Comparison of ENCODE assay signal across 14 cellular contexts in genomic region chr1:116586741-116587143, GRCh38. TPM values are rescaled to one million over a fixed set of nuclear protein-coding genes. Genes with fewer than 3 reads are reported as not detected.
DNase-seq lines count a peak whose midpoint lies in the region; ATAC-seq and TF ChIP-seq lines count a peak whose summit lies in the region.
"Had no signal": no experiment of that assay in that cellular context is flagged by ENCODE, and none has a peak within 500 bp of the region (broad histone marks: within the 10 kb centered on the region; RNA-seq: fewer than 3 reads in every experiment).

No MANE protein-coding gene starts in this region.

- no peaks in the 10 kb centered on the region for H3K9me3 Mint-ChIP-seq in nephron
- H3K9me3 Mint-ChIP-seq: CD8-positive, alpha-beta memory T cell; natural killer cell treated with Interleukin-12 subunit alpha and Interleukin-12 subunit beta and Interleukin-15 and Interleukin-18, amount 100 ng/mL, for 72 hours had no signal

- H3K4me1 Mint-ChIP-seq in nephron, result peaks cover 24% of the 10 kb centered on the region
- H3K4me1 Mint-ChIP-seq: CD8-positive, alpha-beta memory T cell had no signal

- no peaks in the 10 kb centered on the region for H3K27me3 ChIP-seq in OCI-LY3 (ENCODE audit: low read depth, low read length)
- no peaks in the 10 kb centered on the region for H3K27me3 ChIP-seq in psoas muscle (ENCODE audit: insufficient read depth in 3 of 3, low read length in 2 of 3)

- intact Hi-C loops in psoas muscle (cut with DNase I), result no loop called here

- H3K27ac Mint-ChIP-seq in nephron, result peak overlapping the region in 2 of 3 experiments; percentile 5 to 25

- H3K79me2 ChIP-seq in OCI-LY3 (ENCODE audit: low read length), result no peaks in the 10 kb centered on the region

- peak overlapping the region; percentile 73; the same call in 1 of the 2 replicates for H3K9ac ChIP-seq in OCI-LY3 (ENCODE audit: low read length)

- no peak overlapping the region for H2AFZ ChIP-seq in OCI-LY3 (ENCODE audit: low read depth, low read length)

- no peak for TF ChIP-seq CTCF in OCI-LY3 (IDR thresholded peaks at IDR 0.05; ENCODE audit: low read depth, low read length)
- no peak for TF ChIP-seq CTCF in nephron (IDR thresholded peaks at IDR 0.05; ENCODE audit: unreplicated experiment in 3 of 3)
- no peak for TF ChIP-seq CTCF in psoas muscle (IDR thresholded peaks at IDR 0.05)

- H3K27ac ChIP-seq in OCI-LY3 (ENCODE audit: low read length), result peak overlapping the region; percentile 96
- H3K27ac ChIP-seq in psoas muscle, result no peak overlapping the region
- H3K27ac ChIP-seq: thoracic aorta, VCaP had no signal

- H3K4me1 ChIP-seq in OCI-LY3 (ENCODE audit: low read length) (peaks cover 52% of the 10 kb centered on the region), psoas muscle (no peaks in the 10 kb centered on the region)

- H3K36me3 ChIP-seq in OCI-LY3 (replicated peaks; ENCODE audit: low read depth, low read length) (peaks cover 27% of the 10 kb centered on the region), psoas muscle (ENCODE audit: insufficient read depth in 1 of 2, low read depth in 1 of 2) (no peaks in the 10 kb centered on the region)
- H3K36me3 ChIP-seq: thoracic aorta had no signal

- DNase-seq in psoas muscle, result no peak
- DNase-seq in hypothalamus (lab: John Stamatoyannopoulos, UW), result no peak
- no peak for DNase-seq in T-helper 2 cell
- no peak for DNase-seq in stimulated activated CD4-positive, alpha-beta T cell treated with anti-CD3 and anti-CD28 coated beads, Interleukin-4, amount 100 ng/mL, for 4 hours
- DNase-seq: activated gamma-delta T cell treated with Interleukin-2 at 50 U/mL for 16 hours; CD8-positive, alpha-beta memory T cell; NCI-H1092 treated with DMSO at 0.1 percent for 48 hours had no signal

- H3K9me3 ChIP-seq in OCI-LY3 (ENCODE audit: insufficient read depth, low read length) (no peaks in the 10 kb centered on the region), psoas muscle (no peaks in the 10 kb centered on the region)
- H3K9me3 ChIP-seq: thoracic aorta had no signal

- no peak overlapping the region for H3K4me3 Mint-ChIP-seq in nephron
- H3K4me3 Mint-ChIP-seq: CD8-positive, alpha-beta memory T cell; natural killer cell treated with Interleukin-12 subunit alpha and Interleukin-12 subunit beta and Interleukin-15 and Interleukin-18, amount 100 ng/mL, for 72 hours had no signal

- H3K36me3 Mint-ChIP-seq in nephron (ENCODE audit: low read depth), result no peaks in the 10 kb centered on the region
- H3K36me3 Mint-ChIP-seq: CD8-positive, alpha-beta memory T cell; natural killer cell treated with Interleukin-12 subunit alpha and Interleukin-12 subunit beta and Interleukin-15 and Interleukin-18, amount 100 ng/mL, for 72 hours had no signal

- WGBS in psoas muscle, 3 donors, result 53 to 70% (median 62%) methylated on average over 3 of the region's 3 CpGs

- H3K4me2 ChIP-seq in OCI-LY3 (ENCODE audit: low read length), result peak overlapping the region; percentile 63

- ATAC-seq in GM18907 (IDR thresholded peaks at IDR 0.05; ENCODE audit: unreplicated experiment), result peak; percentile 75
- ATAC-seq in HG02610 (IDR thresholded peaks at IDR 0.05; ENCODE audit: unreplicated experiment), result peak; percentile 71
- ATAC-seq in psoas muscle, result no peak
- ATAC-seq: natural killer cell treated with Interleukin-12 subunit alpha and Interleukin-12 subunit beta and Interleukin-15 and Interleukin-18, amount 100 ng/mL, for 72 hours had no signal

- H4K20me1 ChIP-seq in OCI-LY3 (ENCODE audit: insufficient read depth, low read length), result no peaks in the 10 kb centered on the region

- H3K27me3 Mint-ChIP-seq in nephron (ENCODE audit: low read depth), result peaks cover 8% of the 10 kb centered on the region

- H3K4me3 ChIP-seq in OCI-LY3 (ENCODE audit: low read length), result no peak overlapping the region; the same call in 1 of the 2 replicates
- no peak overlapping the region for H3K4me3 ChIP-seq in psoas muscle
- H3K4me3 ChIP-seq: thoracic aorta had no signal

RNA-seq across cellular contexts. Expression of gene CD58, which starts 15.9 kb away (rescaled TPM):
- 1 to 10 TPM; 4.7 to 8.9 (median 5.4) TPM for total RNA-seq in psoas muscle
- polyA plus RNA-seq in psoas muscle, result 10 to 100 TPM in 2 of 3 donors, 1 to 10 TPM in 1; 7.8 to 11.9 (median 11.8) TPM

Comparison
In these comparisons a context has a peak if more than half of its experiments do, and no peak if none do; other contexts are left out.
1. ATAC-seq: peak in GM18907 (single experiment) and HG02610 (single experiment); none in psoas muscle (0 of 4).